ENCODE assay signal across 36 cellular contexts in the genomic region with DNA sequence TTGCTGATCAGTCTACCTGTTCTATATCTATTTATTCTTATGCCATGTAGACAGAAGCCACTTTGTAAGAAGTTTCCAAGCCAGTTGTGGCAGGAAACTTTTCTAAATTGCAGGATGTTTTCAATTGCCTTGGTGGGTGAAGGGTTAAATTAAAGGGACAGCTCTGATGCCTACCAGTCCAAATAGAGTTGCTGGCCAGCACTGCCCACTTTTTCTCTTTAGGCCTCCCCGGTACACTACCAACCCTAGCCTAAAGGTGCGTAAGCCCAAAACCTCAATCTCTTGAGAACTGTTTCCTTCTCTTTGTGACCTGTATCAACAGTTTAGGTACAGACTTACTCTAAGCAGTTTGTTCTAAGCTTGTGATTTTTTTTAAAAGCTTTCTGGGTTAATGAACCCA. TPM values are rescaled to one million over a fixed set of nuclear protein-coding genes. Genes with fewer than 3 reads are reported as not detected.
"Had no signal": no experiment of that assay in that cellular context is flagged by ENCODE, and none has a peak within 500 bp of the region (broad histone marks: within the 10 kb centered on the region; RNA-seq: fewer than 3 reads in every experiment).

No MANE protein-coding gene starts in this region.

- H3K4me1 ChIP-seq: esophagus muscularis mucosa, foreskin keratinocyte had no signal

- H3K27ac Mint-ChIP-seq: activated CD4-positive, alpha-beta memory T cell treated with anti-CD3 and anti-CD28 coated beads for 36 hours; activated CD4-positive, alpha-beta T cell treated with anti-CD3 and anti-CD28 coated beads for 36 hours; activated CD4-positive, alpha-beta T cell treated with anti-CD3 and anti-CD28 coated beads, Interleukin-2, amount 10 ng/mL, durations not matched to agents 24 days and 14 days; activated CD8-positive, alpha-beta memory T cell treated with anti-CD3 and anti-CD28 coated beads, Interleukin-2, amount 10 ng/mL, durations not matched to agents 7 days and 5 days; activated CD8-positive, alpha-beta T cell treated with anti-CD3 and anti-CD28 coated beads, Interleukin-2, amount 10 ng/mL, durations not matched to agents 7 days and 5 days; activated naive CD4-positive, alpha-beta T cell treated with anti-CD3 and anti-CD28 coated beads for 36 hours; activated naive CD4-positive, alpha-beta T cell treated with anti-CD3 and anti-CD28 coated beads, Interleukin-2, amount 50 U/mL, for 24 hours; activated naive CD8-positive, alpha-beta T cell treated with anti-CD3 and anti-CD28 coated beads for 36 hours; activated naive CD8-positive, alpha-beta T cell treated with anti-CD3 and anti-CD28 coated beads, Interleukin-2, amount 50 U/mL, for 24 hours; activated T-helper 1 cell treated with anti-CD3 and anti-CD28 coated beads, Interleukin-12 subunit alpha, Interleukin-12 subunit beta, Interleukin-2, Interleukin-4 antibody, amounts not matched to agents 30 ng/mL and 10 ng/mL and 1 ng/mL, durations not matched to agents 14 hours and 24 hours and 36 hours; activated T-helper 2 cell treated with anti-CD3 and anti-CD28 coated beads, Interferon-gamma antibody, Interleukin-2, Interleukin-4, amounts not matched to agents 10 μg/mL and 5 μg/mL and 100 μg/mL, durations not matched to agents 14 hours and 24 hours and 36 hours; effector memory CD8-positive, alpha-beta T cell had no signal

- H3K27me3 ChIP-seq: body of pancreas, gastrocnemius medialis had no signal

- ATAC-seq: activated CD4-positive, alpha-beta T cell treated with anti-CD3 and anti-CD28 coated beads for 36 hours; activated CD8-positive, alpha-beta memory T cell treated with anti-CD3 and anti-CD28 coated beads, Interleukin-2, amount 10 ng/mL, durations not matched to agents 7 days and 5 days; activated CD8-positive, alpha-beta T cell treated with anti-CD3 and anti-CD28 coated beads, Interleukin-2, amount 10 ng/mL, durations not matched to agents 7 days and 5 days; activated naive CD8-positive, alpha-beta T cell treated with anti-CD3 and anti-CD28 coated beads, Interleukin-2, amount 50 U/mL, for 24 hours; body of pancreas; effector memory CD8-positive, alpha-beta T cell; foreskin keratinocyte; gastrocnemius medialis had no signal

- H3K27ac ChIP-seq: adrenal gland, body of pancreas, esophagus muscularis mucosa, foreskin keratinocyte, gastrocnemius medialis had no signal

- H3K4me1 Mint-ChIP-seq: activated CD4-positive, alpha-beta T cell treated with anti-CD3 and anti-CD28 coated beads for 36 hours; activated CD4-positive, alpha-beta T cell treated with anti-CD3 and anti-CD28 coated beads, Interleukin-2, amount 10 ng/mL, durations not matched to agents 24 days and 14 days; activated CD8-positive, alpha-beta memory T cell treated with anti-CD3 and anti-CD28 coated beads, Interleukin-2, amount 10 ng/mL, durations not matched to agents 7 days and 5 days; activated naive CD8-positive, alpha-beta T cell treated with anti-CD3 and anti-CD28 coated beads for 36 hours; activated naive CD8-positive, alpha-beta T cell treated with anti-CD3 and anti-CD28 coated beads, Interleukin-2, amount 50 U/mL, for 24 hours had no signal

- H3K4me3 ChIP-seq: adrenal gland, body of pancreas, esophagus muscularis mucosa, gastrocnemius medialis had no signal

- FAIRE-seq: colon had no signal

- H3K36me3 ChIP-seq: adrenal gland, esophagus muscularis mucosa, gastrocnemius medialis had no signal

- H3K36me3 Mint-ChIP-seq: activated CD4-positive, alpha-beta memory T cell treated with anti-CD3 and anti-CD28 coated beads for 36 hours; activated CD8-positive, alpha-beta memory T cell treated with anti-CD3 and anti-CD28 coated beads, Interleukin-2, amount 10 ng/mL, durations not matched to agents 7 days and 5 days; activated naive CD4-positive, alpha-beta T cell treated with anti-CD3 and anti-CD28 coated beads, Interleukin-2, amount 50 U/mL, for 24 hours; activated naive CD8-positive, alpha-beta T cell treated with anti-CD3 and anti-CD28 coated beads for 36 hours had no signal

- H3K9me3 ChIP-seq: adrenal gland, body of pancreas, esophagus muscularis mucosa, gastrocnemius medialis had no signal

- H3K27me3 Mint-ChIP-seq: activated CD4-positive, alpha-beta memory T cell treated with anti-CD3 and anti-CD28 coated beads for 36 hours; activated CD4-positive, alpha-beta T cell treated with anti-CD3 and anti-CD28 coated beads for 36 hours; activated naive CD4-positive, alpha-beta T cell treated with anti-CD3 and anti-CD28 coated beads, Interleukin-2, amount 50 U/mL, for 24 hours; activated naive CD8-positive, alpha-beta T cell treated with anti-CD3 and anti-CD28 coated beads, Interleukin-2, amount 50 U/mL, for 24 hours had no signal

- DNase-seq: activated CD4-positive, alpha-beta memory T cell treated with anti-CD3 and anti-CD28 coated beads for 36 hours; activated CD4-positive, alpha-beta T cell treated with anti-CD3 and anti-CD28 coated beads for 36 hours; activated CD4-positive, alpha-beta T cell treated with anti-CD3 and anti-CD28 coated beads, Interleukin-2, amount 10 ng/mL, durations not matched to agents 24 days and 14 days; activated CD4-positive, CD25-positive, alpha-beta regulatory T cell; activated CD4-positive, CD25-positive, alpha-beta regulatory T cell treated with anti-CD3 and anti-CD28 coated beads, Interleukin-2, amount 50 U/mL, for 72 hours; activated CD8-positive, alpha-beta memory T cell treated with anti-CD3 and anti-CD28 coated beads, Interleukin-2, amount 10 ng/mL, durations not matched to agents 7 days and 5 days; activated CD8-positive, alpha-beta memory T cell treated with anti-CD3 and anti-CD28 coated beads, Interleukin-2, amount 50 U/mL, for 4 hours; activated CD8-positive, alpha-beta T cell treated with anti-CD3 and anti-CD28 coated beads, Interleukin-2, amount 10 ng/mL, durations not matched to agents 7 days and 5 days; activated effector memory CD4-positive, alpha-beta T cell treated with anti-CD3 and anti-CD28 coated beads, Interleukin-2, amount 50 U/mL, for 16 hours; activated naive CD4-positive, alpha-beta T cell treated with anti-CD3 and anti-CD28 coated beads for 36 hours; activated naive CD8-positive, alpha-beta T cell treated with anti-CD3 and anti-CD28 coated beads for 36 hours; activated naive CD8-positive, alpha-beta T cell treated with anti-CD3 and anti-CD28 coated beads, Interleukin-2, amount 50 U/mL, for 24 hours; activated T-cell treated with anti-CD3 and anti-CD28 coated beads, Interleukin-2, amount 50 U/mL, for 1 hour; activated T-cell treated with anti-CD3 and anti-CD28 coated beads, Interleukin-2, amount 50 U/mL, for 48 hours; amygdala; aorta; body of pancreas; caudate nucleus; cortex of kidney; dermis blood vessel endothelial cell; effector CD4-positive, alpha-beta T cell; effector memory CD8-positive, alpha-beta T cell; erythroblast; foreskin keratinocyte; gastrocnemius medialis; glutamatergic neuron; T-helper 1 cell; T-helper 2 cell had no signal

- H3K4me3 Mint-ChIP-seq: activated CD4-positive, alpha-beta memory T cell treated with anti-CD3 and anti-CD28 coated beads for 36 hours; activated CD4-positive, alpha-beta T cell treated with anti-CD3 and anti-CD28 coated beads for 36 hours; activated CD4-positive, alpha-beta T cell treated with anti-CD3 and anti-CD28 coated beads, Interleukin-2, amount 10 ng/mL, durations not matched to agents 24 days and 14 days; activated CD8-positive, alpha-beta memory T cell treated with anti-CD3 and anti-CD28 coated beads, Interleukin-2, amount 10 ng/mL, durations not matched to agents 7 days and 5 days; activated CD8-positive, alpha-beta T cell treated with anti-CD3 and anti-CD28 coated beads, Interleukin-2, amount 10 ng/mL, durations not matched to agents 7 days and 5 days; activated naive CD4-positive, alpha-beta T cell treated with anti-CD3 and anti-CD28 coated beads for 36 hours; activated naive CD4-positive, alpha-beta T cell treated with anti-CD3 and anti-CD28 coated beads, Interleukin-2, amount 50 U/mL, for 24 hours; activated naive CD8-positive, alpha-beta T cell treated with anti-CD3 and anti-CD28 coated beads for 36 hours; activated naive CD8-positive, alpha-beta T cell treated with anti-CD3 and anti-CD28 coated beads, Interleukin-2, amount 50 U/mL, for 24 hours; activated T-helper 1 cell treated with anti-CD3 and anti-CD28 coated beads, Interleukin-12 subunit alpha, Interleukin-12 subunit beta, Interleukin-2, Interleukin-4 antibody, amounts not matched to agents 30 ng/mL and 10 ng/mL and 1 ng/mL, durations not matched to agents 14 hours and 24 hours and 36 hours; effector memory CD8-positive, alpha-beta T cell had no signal

RNA-seq across cellular contexts. Expression of gene SUSD4, which starts 15.5 kb away (rescaled TPM):
- total RNA-seq: activated CD4-positive, alpha-beta T cell treated with anti-CD3 and anti-CD28 coated beads, Interleukin-2, amount 10 ng/mL, durations not matched to agents 24 days and 14 days; activated CD8-positive, alpha-beta memory T cell treated with anti-CD3 and anti-CD28 coated beads for 36 hours; activated T-helper 1 cell treated with anti-CD3 and anti-CD28 coated beads, Interleukin-12 subunit alpha, Interleukin-12 subunit beta, Interleukin-2, Interleukin-4 antibody, amounts not matched to agents 30 ng/mL and 10 ng/mL and 1 ng/mL, durations not matched to agents 14 hours and 24 hours and 36 hours had no signal

RNA-seq across cellular contexts. Expression of gene CCDC185, which starts 44.8 kb away (rescaled TPM):
- total RNA-seq: activated CD4-positive, alpha-beta memory T cell treated with anti-CD3 and anti-CD28 coated beads for 36 hours; activated CD4-positive, alpha-beta T cell treated with anti-CD3 and anti-CD28 coated beads for 36 hours; activated CD4-positive, alpha-beta T cell treated with anti-CD3 and anti-CD28 coated beads, Interleukin-2, amount 10 ng/mL, durations not matched to agents 24 days and 14 days; activated CD8-positive, alpha-beta memory T cell treated with anti-CD3 and anti-CD28 coated beads for 36 hours; activated CD8-positive, alpha-beta memory T cell treated with anti-CD3 and anti-CD28 coated beads, Interleukin-2, amount 10 ng/mL, durations not matched to agents 7 days and 5 days; activated CD8-positive, alpha-beta T cell treated with anti-CD3 and anti-CD28 coated beads, Interleukin-2, amount 10 ng/mL, durations not matched to agents 7 days and 5 days; activated naive CD4-positive, alpha-beta T cell treated with anti-CD3 and anti-CD28 coated beads for 36 hours; activated naive CD8-positive, alpha-beta T cell treated with anti-CD3 and anti-CD28 coated beads for 36 hours; activated T-helper 1 cell treated with anti-CD3 and anti-CD28 coated beads, Interleukin-12 subunit alpha, Interleukin-12 subunit beta, Interleukin-2, Interleukin-4 antibody, amounts not matched to agents 30 ng/mL and 10 ng/mL and 1 ng/mL, durations not matched to agents 14 hours and 24 hours and 36 hours; activated T-helper 2 cell treated with anti-CD3 and anti-CD28 coated beads, Interferon-gamma antibody, Interleukin-2, Interleukin-4, amounts not matched to agents 10 μg/mL and 5 μg/mL and 100 μg/mL, durations not matched to agents 14 hours and 24 hours and 36 hours; adrenal gland; aorta; body of pancreas; chondrocyte; esophagus muscularis mucosa; foreskin keratinocyte; gastrocnemius medialis had no signal
- polyA plus RNA-seq: adrenal gland, aorta, foreskin keratinocyte had no signal
